Comparison of ENCODE assay signal across 6 cellular contexts in genomic region chr3:54814224-54814623, GRCh38.
"Had no signal": no experiment of that assay in that cellular context is flagged by ENCODE, and none has a peak within 500 bp of the region (broad histone marks: within the 10 kb centered on the region; RNA-seq: fewer than 3 reads in every experiment).

No MANE protein-coding gene starts in this region.

- DNase-seq: H7, HFFc6, KBM-7 had no signal

- H3K4me3 Mint-ChIP-seq: HFFc6, IgD-negative memory B cell had no signal

- H3K4me1 ChIP-seq: HAP-1 had no signal

- H3K9me3 Mint-ChIP-seq: HFFc6 had no signal

- H3K9me3 ChIP-seq: HAP-1 had no signal

- ATAC-seq: HCT116 had no signal

- H3K4me1 Mint-ChIP-seq: IgD-negative memory B cell had no signal

- H3K36me3 Mint-ChIP-seq: IgD-negative memory B cell had no signal

- H3K27me3 Mint-ChIP-seq: IgD-negative memory B cell had no signal

- H3K36me3 ChIP-seq: HAP-1 had no signal

- H3K4me3 ChIP-seq: HAP-1 had no signal

- H3K27ac Mint-ChIP-seq: HFFc6, IgD-negative memory B cell had no signal
